ENCODE assay signal across 16 cellular contexts in the genomic region with DNA sequence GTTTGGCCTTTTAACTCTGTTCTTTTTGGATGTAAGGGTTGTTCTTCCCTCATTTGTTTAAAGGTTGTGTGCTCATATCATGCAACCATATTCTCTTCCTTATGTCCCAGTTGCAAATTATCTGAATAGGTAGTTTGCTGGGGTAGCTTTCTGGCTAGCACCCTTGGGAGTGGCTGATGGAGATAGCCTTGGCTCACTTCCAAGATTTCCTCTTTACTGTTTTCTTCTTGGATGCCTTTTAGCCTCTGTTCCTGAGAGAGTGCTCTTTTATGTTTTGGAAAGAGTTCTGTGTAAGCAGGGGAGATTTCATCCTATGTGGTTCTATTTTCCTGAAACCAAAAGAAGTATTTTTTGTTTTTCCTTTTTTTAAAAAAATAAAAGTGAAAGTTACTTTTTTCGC.
DNase-seq lines count a peak whose midpoint lies in the region; ATAC-seq and TF ChIP-seq lines count a peak whose summit lies in the region.
"Had no signal": no experiment of that assay in that cellular context is flagged by ENCODE, and none has a peak within 500 bp of the region (broad histone marks: within the 10 kb centered on the region; RNA-seq: fewer than 3 reads in every experiment).

No MANE protein-coding gene starts in this region.

- peaks cover 12% of the 10 kb centered on the region for H3K4me1 Mint-ChIP-seq in nephron
- H3K4me1 Mint-ChIP-seq: endodermal cell had no signal

- DNase-seq in NCI-H748 (lab: John Stamatoyannopoulos, UW; ENCODE audit: unreplicated experiment) (peak; percentile 36), NCI-H748 treated with DMSO at 0.1 percent for 48 hours (lab: John Stamatoyannopoulos, UW) (no peak), NCI-H1436 (lab: John Stamatoyannopoulos, UW) (peak; percentile 52), cardiac fibroblast (ENCODE audit: low read depth in 2 of 2) (peak; percentile 45 to 58), DMS153 treated with DMSO at 0.1 percent for 48 hours (lab: John Stamatoyannopoulos, UW; ENCODE audit: unreplicated experiment) (no peak), SKM-1 treated with dmso at 0.1 percent for 144 hours (lab: John Stamatoyannopoulos, UW; ENCODE audit: unreplicated experiment) (no peak)
- DNase-seq: activated CD8-positive, alpha-beta memory T cell treated with anti-CD3 and anti-CD28 coated beads, Interleukin-2, amount 50 U/mL, for 48 hours; endodermal cell; midbrain; NCI-H524; SIG-M5; stimulated activated CD4-positive, alpha-beta T cell treated with anti-CD3 and anti-CD28 coated beads, Interleukin-2, amount 100 ng/mL, for 24 hours; WERI-Rb-1 had no signal

- H3K4me3 Mint-ChIP-seq in nephron: no peak overlapping the region
- H3K4me3 Mint-ChIP-seq: endodermal cell, IgD-negative memory B cell had no signal

- no peaks in the 10 kb centered on the region for H3K9me3 Mint-ChIP-seq in nephron
- H3K9me3 Mint-ChIP-seq: endodermal cell, IgD-negative memory B cell had no signal

- no peak overlapping the region for H3K4me3 ChIP-seq in cardiac fibroblast (replicated peaks in 1 of 2; ENCODE audit: low read depth in 2 of 2, low read length in 2 of 2)

- H3K36me3 Mint-ChIP-seq in nephron (ENCODE audit: low read depth): peaks cover 44% of the 10 kb centered on the region

- H3K27ac Mint-ChIP-seq in nephron: peak overlapping the region in 2 of 3 experiments; percentile 41 to 49
- H3K27ac Mint-ChIP-seq: endodermal cell had no signal

- H3K27me3 Mint-ChIP-seq in nephron (ENCODE audit: low read depth): no peaks in the 10 kb centered on the region
- H3K27me3 Mint-ChIP-seq: IgD-negative memory B cell had no signal

- TF ChIP-seq CTCF in cardiac fibroblast (IDR thresholded peaks at IDR 0.05; ENCODE audit: low read depth, low read length): no peak
- no peak for TF ChIP-seq CTCF in nephron (IDR thresholded peaks at IDR 0.05; ENCODE audit: unreplicated experiment in 3 of 3)

- ATAC-seq in GM21390 (IDR thresholded peaks at IDR 0.05; ENCODE audit: unreplicated experiment): no peak

Comparison
In these comparisons a context has a peak if more than half of its experiments do, and no peak if none do; other contexts are left out.
1. DNase-seq: peak in NCI-H748 (single experiment), NCI-H1436 (single experiment) and cardiac fibroblast (2 of 2); none in NCI-H748 treated with DMSO at 0.1 percent for 48 hours (single experiment), DMS153 treated with DMSO at 0.1 percent for 48 hours (single experiment) and SKM-1 treated with dmso at 0.1 percent for 144 hours (single experiment).